Comparison of ENCODE assay signal across 1 cellular context in the genomic region with DNA sequence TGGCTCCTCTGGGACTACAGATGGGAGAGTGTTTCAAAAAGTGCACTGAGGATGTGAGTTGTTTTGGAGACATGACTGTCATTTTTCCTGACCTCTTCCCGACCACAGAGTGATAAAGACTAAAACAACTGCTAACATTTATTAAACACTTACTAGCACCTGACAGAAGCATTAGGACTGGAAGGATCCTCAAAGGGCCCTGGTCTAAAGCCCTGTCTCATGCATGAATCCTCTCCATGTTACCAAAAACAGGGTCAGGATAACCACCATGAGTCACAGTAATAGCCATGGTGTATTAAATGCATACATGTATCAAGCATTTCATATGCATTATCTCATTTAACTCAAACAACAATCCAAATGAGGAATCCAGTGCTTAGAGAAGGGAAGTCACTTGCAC.
TF ChIP-seq lines count a peak whose summit lies in the region.

No MANE protein-coding gene starts in this region.

TF ChIP-seq in IMR-90, 13 proteins besides CTCF, POLR2A, EP300 and RAD21 (continued from another document):
- TF ChIP-seq MAZ (IDR thresholded peaks at IDR 0.05; ENCODE audit: borderline replicate concordance, low read depth, low read length) (no peak), BHLHE40 (IDR thresholded peaks at IDR 0.05; ENCODE audit: low read depth, low read length) (no peak), SMC3 (IDR thresholded peaks at IDR 0.05; ENCODE audit: low read depth, low read length) (no peak), RCOR1 (IDR thresholded peaks at IDR 0.05; ENCODE audit: insufficient replicate concordance, low read length) (no peak)
